ENCODE assay signal across 28 cellular contexts in the genomic region with DNA sequence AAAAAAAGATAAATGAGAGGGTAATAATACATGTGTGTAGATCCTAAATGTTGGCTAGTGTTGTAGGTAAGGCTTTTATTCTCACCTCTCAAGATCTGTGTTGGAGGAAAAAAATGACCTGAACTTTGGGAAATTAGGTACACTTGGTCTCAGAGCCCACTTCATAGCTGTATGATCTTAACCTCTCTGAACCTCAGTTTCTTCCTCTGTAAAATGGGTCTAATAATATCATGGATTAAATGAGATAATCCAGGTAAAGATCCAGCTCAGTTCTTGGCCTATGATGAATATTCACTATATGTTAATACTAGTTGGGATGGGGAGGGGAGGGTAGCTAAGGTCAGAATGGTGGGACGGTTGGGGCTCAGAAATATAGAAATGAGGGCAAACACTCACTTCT.
"Had no signal": no experiment of that assay in that cellular context is flagged by ENCODE, and none has a peak within 500 bp of the region (broad histone marks: within the 10 kb centered on the region; RNA-seq: fewer than 3 reads in every experiment).

No MANE protein-coding gene starts in this region.

- DNase-seq: colonic mucosa; cortex of kidney; dermis blood vessel endothelial cell; dorsolateral prefrontal cortex; effector CD4-positive, alpha-beta T cell; effector CD8-positive, alpha-beta T cell; effector memory CD4-positive, alpha-beta T cell; effector memory CD8-positive, alpha-beta T cell; endodermal cell; erythroblast; esophagus squamous epithelium; foreskin fibroblast; foreskin keratinocyte; foreskin melanocyte; gastrocnemius medialis; glutamatergic neuron; head of caudate nucleus; heart left ventricle; heart right ventricle had no signal

- H3K4me1 ChIP-seq: colonic mucosa, foreskin keratinocyte, gastrocnemius medialis had no signal

- H3K36me3 ChIP-seq: colonic mucosa, esophagus muscularis mucosa, esophagus squamous epithelium, gastrocnemius medialis, gastroesophageal sphincter, heart left ventricle, heart right ventricle had no signal

- H3K27ac ChIP-seq: colonic mucosa, coronary artery, dorsolateral prefrontal cortex, epithelial cell of prostate, esophagus muscularis mucosa, esophagus squamous epithelium, foreskin keratinocyte, gastrocnemius medialis, gastroesophageal sphincter, heart left ventricle, heart right ventricle had no signal

- H3K9me3 ChIP-seq: colonic mucosa, esophagus muscularis mucosa, esophagus squamous epithelium, gastrocnemius medialis, heart left ventricle had no signal

- ATAC-seq: effector memory CD8-positive, alpha-beta T cell; esophagus mucosa; foreskin keratinocyte; gastrocnemius medialis; gastroesophageal sphincter; heart left ventricle; heart right ventricle had no signal

- FAIRE-seq: colon, endometrium, endothelial cell of umbilical vein, frontal cortex had no signal

- H3K4me3 ChIP-seq: colonic mucosa, coronary artery, dorsolateral prefrontal cortex, esophagus muscularis mucosa, esophagus squamous epithelium, gastrocnemius medialis, gastroesophageal sphincter, heart left ventricle, heart right ventricle had no signal

- H3K27me3 ChIP-seq: colonic mucosa, foreskin keratinocyte had no signal
